Comparison of ENCODE assay signal across 22 cellular contexts in the genomic region with DNA sequence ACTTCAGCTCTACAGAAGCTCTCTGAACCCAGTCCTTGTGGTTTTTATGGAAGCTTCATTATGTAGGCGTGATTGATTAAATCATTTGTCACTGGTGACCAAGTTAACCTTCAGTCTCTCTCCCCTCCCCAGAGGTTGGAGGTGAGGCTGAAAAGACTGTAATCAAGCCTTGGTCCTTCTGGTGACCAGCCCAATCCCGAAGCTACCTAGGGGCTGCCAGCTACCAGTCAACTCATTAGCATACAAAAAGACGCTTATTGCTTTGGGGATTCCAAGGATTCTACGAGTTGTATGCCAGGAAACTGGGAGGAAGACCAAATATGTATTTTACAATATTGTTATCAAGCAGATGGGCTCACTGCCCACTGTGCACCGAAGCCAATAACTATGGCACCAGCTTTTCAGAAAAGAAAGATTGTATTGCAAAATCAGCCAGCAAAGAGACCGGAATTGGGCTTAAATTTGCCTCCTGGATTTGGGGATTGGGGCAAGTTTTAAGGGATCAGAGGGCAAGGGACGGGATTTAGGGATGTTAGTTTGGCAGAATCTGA.
DNase-seq lines count a peak whose midpoint lies in the region; ATAC-seq, FAIRE-seq and TF ChIP-seq lines count a peak whose summit lies in the region.
"Had no signal": no experiment of that assay in that cellular context is flagged by ENCODE, and none has a peak within 500 bp of the region (broad histone marks: within the 10 kb centered on the region; RNA-seq: fewer than 3 reads in every experiment).

No MANE protein-coding gene starts in this region.

- H3K27ac ChIP-seq in H9 (ENCODE audit: insufficient read length, low read depth, low read length) (no peak overlapping the region), body of pancreas (peak overlapping the region in 2 of 4 donors; percentile 46 to 49)
- H3K27ac ChIP-seq: BLaER1 treated with 17β-estradiol and CSF1 and Interleukin-3, amounts not matched to agents 10 nM and 100 nM; HL-60 had no signal

- no peak for FAIRE-seq in RCC 7860 (lab: Jason Lieb, UNC)
- FAIRE-seq: G401.6, GM12891, GM19239, HepG2 had no signal

- H2AFZ ChIP-seq in H9 (ENCODE audit: low read length): no peak overlapping the region

- no peak overlapping the region for H3K4ac ChIP-seq in H9 (ENCODE audit: low read depth, low read length)

- no peak overlapping the region for H3K4me3 Mint-ChIP-seq in H9
- H3K4me3 Mint-ChIP-seq in mesothelial cell of epicardium: no peak overlapping the region
- H3K4me3 Mint-ChIP-seq: B cell; CD8-positive, alpha-beta T cell; IgD-negative memory B cell had no signal

- no peaks in the 10 kb centered on the region for H3K27me3 ChIP-seq in H9 (ENCODE audit: insufficient read depth, low read length)
- no peaks in the 10 kb centered on the region for H3K27me3 ChIP-seq in body of pancreas
- H3K27me3 ChIP-seq: BLaER1 treated with 17β-estradiol and CSF1 and Interleukin-3, amounts not matched to agents 10 nM and 100 nM had no signal

- H3T11ph ChIP-seq in H9 (ENCODE audit: low read length): peak overlapping the region; percentile 90

- H3K36me3 Mint-ChIP-seq in H9 (ENCODE audit: insufficient read depth in 1 of 3, low read depth in 3 of 3) (no peaks in the 10 kb centered on the region), mesothelial cell of epicardium (no peaks in the 10 kb centered on the region)
- H3K36me3 Mint-ChIP-seq: CD8-positive, alpha-beta T cell had no signal

- peak; percentile 41 for DNase-seq in H9
- DNase-seq in body of pancreas: peak; percentile 65 to 84 (median 70)
- DNase-seq in iPS DF 19.7 (ENCODE audit: low read depth, low spot score): peak; percentile 28
- DNase-seq in COLO829 (ENCODE audit: low spot score): no peak
- no peak for DNase-seq in mesothelial cell of epicardium (ENCODE audit: low spot score in 2 of 2, unreplicated experiment in 2 of 2)
- no peak for DNase-seq in RCC 7860 (ENCODE audit: low spot score)
- DNase-seq: CD8-positive, alpha-beta T cell; COR-L47; DMS 273 treated with DMSO at 0.1 percent for 48 hours; DND-41; EL; HCEC 1CT; KBM-7 had no signal

- no peak overlapping the region for H2BK120ac ChIP-seq in H9 (ENCODE audit: low read depth, low read length, poor library complexity, severe bottlenecking)

- no peak overlapping the region for H2BK12ac ChIP-seq in H9 (ENCODE audit: insufficient read length, low read depth, low read length)

- H3K4me3 ChIP-seq in body of pancreas: no peak overlapping the region
- H3K4me3 ChIP-seq: BLaER1 treated with 17β-estradiol and CSF1 and Interleukin-3, amounts not matched to agents 10 nM and 100 nM had no signal

- no peaks in the 10 kb centered on the region for H3K79me1 ChIP-seq in H9 (ENCODE audit: insufficient read depth, low read depth, low read length, poor library complexity, severe bottlenecking)

- H4K5ac ChIP-seq in H9 (ENCODE audit: insufficient read length, low read depth, low read length): no peak overlapping the region

- peaks cover 41 to 49% of the 10 kb centered on the region in 2 experiments for H3K4me1 Mint-ChIP-seq in H9
- no peaks in the 10 kb centered on the region for H3K4me1 Mint-ChIP-seq in mesothelial cell of epicardium
- H3K4me1 Mint-ChIP-seq: B cell had no signal

- intact Hi-C loops in body of pancreas (cut with DNase I): no loop called here

- H3K9me3 ChIP-seq in H9 (ENCODE audit: control insufficient read depth, low read depth, low read length) (no peaks in the 10 kb centered on the region), body of pancreas (no peaks in the 10 kb centered on the region)
- H3K9me3 ChIP-seq: BLaER1 treated with 17β-estradiol and CSF1 and Interleukin-3, amounts not matched to agents 10 nM and 100 nM had no signal

- no peak overlapping the region for H2BK5ac ChIP-seq in H9 (ENCODE audit: insufficient read length, low read length)

- no peak for TF ChIP-seq CTCF in H9 (conservative IDR thresholded peaks at IDR 0.05)
- no peak for TF ChIP-seq CTCF in body of pancreas (IDR thresholded peaks at IDR 0.05)
- TF ChIP-seq CTCF in mesothelial cell of epicardium (IDR thresholded peaks at IDR 0.05; ENCODE audit: unreplicated experiment): no peak

- H3K27ac Mint-ChIP-seq in H9 (peak overlapping the region in 1 of 3 experiments; percentile 63; a peak in 2 of 7 replicates), mesothelial cell of epicardium (no peak overlapping the region)
- H3K27ac Mint-ChIP-seq: B cell; CD8-positive, alpha-beta T cell; IgD-negative memory B cell had no signal

- no peak overlapping the region for H4K8ac ChIP-seq in H9 (replicated peaks; ENCODE audit: insufficient read length, low read depth, low read length)

- no peak overlapping the region for H3K23ac ChIP-seq in H9 (ENCODE audit: insufficient read length, low read depth, low read length)

- H2BK15ac ChIP-seq in H9 (ENCODE audit: low read depth, low read length): no peak overlapping the region

- H3K4me2 ChIP-seq in H9 (ENCODE audit: insufficient read depth, insufficient read length, low read length): no peak overlapping the region
- H3K4me2 ChIP-seq: BLaER1 treated with 17β-estradiol and CSF1 and Interleukin-3, amounts not matched to agents 10 nM and 100 nM had no signal

- no peak overlapping the region for H3K18ac ChIP-seq in H9 (ENCODE audit: insufficient read length, low read depth, low read length)

- no peak overlapping the region for H2AK5ac ChIP-seq in H9 (ENCODE audit: insufficient read length, low read length)

- H2BK20ac ChIP-seq in H9 (ENCODE audit: low read depth, low read length, poor library complexity, severe bottlenecking): peak overlapping the region; percentile 77

- peak; percentile 81 for ATAC-seq in body of pancreas
- no peak for ATAC-seq in GM19324 (IDR thresholded peaks at IDR 0.05; ENCODE audit: low FRiP score, unreplicated experiment)
- ATAC-seq: CD8-positive, alpha-beta T cell; HepG2 had no signal

- WGBS in H9 (ENCODE audit: extremely low coverage, insufficient read length, low lambda C conversion rate): no CpG with 5 or more reads among the region's 7 CpGs
- WGBS in body of pancreas, 2 donors: 21 to 27% methylated on average over 7 of the region's 7 CpGs

- no peak overlapping the region for H3K14ac ChIP-seq in H9 (ENCODE audit: insufficient read depth, low read length)

- no peaks in the 10 kb centered on the region for H3K79me2 ChIP-seq in H9 (ENCODE audit: insufficient read depth, low read length)

- H3K56ac ChIP-seq in H9 (ENCODE audit: insufficient read length, low read depth, low read length): no peak overlapping the region

- no peaks in the 10 kb centered on the region for H3K36me3 ChIP-seq in body of pancreas (replicated peaks in 1 of 2; ENCODE audit: insufficient read depth in 1 of 2, low read depth in 2 of 2)
- H3K36me3 ChIP-seq: BLaER1 treated with 17β-estradiol and CSF1 and Interleukin-3, amounts not matched to agents 10 nM and 100 nM had no signal

- peaks cover 12% of the 10 kb centered on the region; the same call in 1 of the 2 replicates for H3K4me1 ChIP-seq in H9 (ENCODE audit: insufficient read depth, low read length)
- H3K4me1 ChIP-seq in body of pancreas: peaks cover 30% of the 10 kb centered on the region
- H3K4me1 ChIP-seq: BLaER1 treated with 17β-estradiol and CSF1 and Interleukin-3, amounts not matched to agents 10 nM and 100 nM had no signal

- no peak overlapping the region for H4K91ac ChIP-seq in H9 (ENCODE audit: insufficient read length, low read depth, low read length)

- no peaks in the 10 kb centered on the region for H3K9me3 Mint-ChIP-seq in H9
- H3K9me3 Mint-ChIP-seq in mesothelial cell of epicardium: no peaks in the 10 kb centered on the region
- H3K9me3 Mint-ChIP-seq: CD8-positive, alpha-beta T cell; IgD-negative memory B cell had no signal

- no peak for TF ChIP-seq POLR2A in body of pancreas (IDR thresholded peaks at IDR 0.05)

- no peaks in the 10 kb centered on the region for H3K23me2 ChIP-seq in H9 (ENCODE audit: insufficient read length, low read depth, low read length, poor library complexity, severe bottlenecking)

- H3K27me3 Mint-ChIP-seq in H9 (ENCODE audit: low read depth) (no peaks in the 10 kb centered on the region; the same call in 1 of the 2 replicates), mesothelial cell of epicardium (ENCODE audit: low read depth) (peaks cover 2% of the 10 kb centered on the region)
- H3K27me3 Mint-ChIP-seq: B cell, IgD-negative memory B cell had no signal

- no peaks in the 10 kb centered on the region for H4K20me1 ChIP-seq in H9 (ENCODE audit: control insufficient read depth, insufficient read depth, insufficient read length)
- H4K20me1 ChIP-seq: BLaER1 treated with 17β-estradiol and CSF1 and Interleukin-3, amounts not matched to agents 10 nM and 100 nM had no signal

- no peak overlapping the region for H3K9ac ChIP-seq in H9 (ENCODE audit: extremely low read depth, insufficient read length, low read length)
- H3K9ac ChIP-seq: BLaER1 treated with 17β-estradiol and CSF1 and Interleukin-3, amounts not matched to agents 10 nM and 100 nM had no signal

Comparison
In these comparisons a context has a peak if more than half of its experiments do, and no peak if none do; other contexts are left out.
1. DNase-seq: peak in H9 (single experiment), body of pancreas (4 of 4) and iPS DF 19.7 (single experiment); none in COLO829 (single experiment), mesothelial cell of epicardium (0 of 2) and RCC 7860 (single experiment).